11 cellular contexts compared by ENCODE assay signal in the genomic region with DNA sequence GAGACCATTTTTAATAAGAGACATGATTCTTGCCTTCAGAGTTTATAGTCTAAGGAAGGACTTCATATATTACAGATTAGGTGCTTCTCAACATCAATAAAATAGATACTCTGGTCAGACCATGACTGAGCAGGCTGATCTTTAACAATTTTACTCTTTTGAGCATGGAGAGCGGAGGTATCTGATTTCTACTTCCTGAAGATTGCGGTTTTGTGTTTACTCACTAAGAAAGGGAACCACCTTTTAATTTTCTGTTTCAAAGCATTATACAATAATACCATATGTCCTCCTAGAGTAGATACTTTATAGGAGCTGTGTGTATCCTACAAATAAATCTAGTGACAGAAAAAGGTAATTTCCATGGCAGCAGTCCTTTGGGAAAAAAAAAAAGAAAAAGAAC.
"Had no signal": no experiment of that assay in that cellular context is flagged by ENCODE, and none has a peak within 500 bp of the region (broad histone marks: within the 10 kb centered on the region; RNA-seq: fewer than 3 reads in every experiment).

No MANE protein-coding gene starts in this region.

- H3K27me3 ChIP-seq: ascending aorta, heart left ventricle, sigmoid colon, upper lobe of left lung had no signal

- H3K4me3 ChIP-seq: ascending aorta, heart left ventricle, sigmoid colon, upper lobe of left lung had no signal

- DNase-seq: activated CD4-positive, alpha-beta T cell treated with anti-CD3 and anti-CD28 coated beads, Interleukin-2, amount 10 ng/mL, durations not matched to agents 7 days and 5 days; activated CD4-positive, CD25-positive, alpha-beta regulatory T cell; activated effector memory CD4-positive, alpha-beta T cell treated with Interleukin-2 at 50 U/mL for 16 hours; heart left ventricle; mammary epithelial cell; sigmoid colon; stimulated activated naive CD4-positive, alpha-beta T cell treated with Interleukin-2 at 50 U/mL for 16 hours; T-helper 1 cell; upper lobe of left lung had no signal

- H3K27ac ChIP-seq: ascending aorta, heart left ventricle, sigmoid colon, upper lobe of left lung had no signal

- H3K36me3 ChIP-seq: sigmoid colon, upper lobe of left lung had no signal

- H3K4me1 ChIP-seq: ascending aorta, sigmoid colon, upper lobe of left lung had no signal

- H3K9me3 ChIP-seq: ascending aorta, heart left ventricle, sigmoid colon, upper lobe of left lung had no signal

- H3K27me3 Mint-ChIP-seq: activated CD4-positive, alpha-beta T cell treated with anti-CD3 and anti-CD28 coated beads, Interleukin-2, amount 10 ng/mL, durations not matched to agents 7 days and 5 days had no signal

- H3K9me3 Mint-ChIP-seq: activated CD4-positive, alpha-beta T cell treated with anti-CD3 and anti-CD28 coated beads, Interleukin-2, amount 10 ng/mL, durations not matched to agents 7 days and 5 days had no signal

- ATAC-seq: heart left ventricle, left lobe of liver had no signal

- H3K4me3 Mint-ChIP-seq: activated CD4-positive, alpha-beta T cell treated with anti-CD3 and anti-CD28 coated beads, Interleukin-2, amount 10 ng/mL, durations not matched to agents 7 days and 5 days had no signal
